ENCODE assay signal across 8 cellular contexts in the genomic region with DNA sequence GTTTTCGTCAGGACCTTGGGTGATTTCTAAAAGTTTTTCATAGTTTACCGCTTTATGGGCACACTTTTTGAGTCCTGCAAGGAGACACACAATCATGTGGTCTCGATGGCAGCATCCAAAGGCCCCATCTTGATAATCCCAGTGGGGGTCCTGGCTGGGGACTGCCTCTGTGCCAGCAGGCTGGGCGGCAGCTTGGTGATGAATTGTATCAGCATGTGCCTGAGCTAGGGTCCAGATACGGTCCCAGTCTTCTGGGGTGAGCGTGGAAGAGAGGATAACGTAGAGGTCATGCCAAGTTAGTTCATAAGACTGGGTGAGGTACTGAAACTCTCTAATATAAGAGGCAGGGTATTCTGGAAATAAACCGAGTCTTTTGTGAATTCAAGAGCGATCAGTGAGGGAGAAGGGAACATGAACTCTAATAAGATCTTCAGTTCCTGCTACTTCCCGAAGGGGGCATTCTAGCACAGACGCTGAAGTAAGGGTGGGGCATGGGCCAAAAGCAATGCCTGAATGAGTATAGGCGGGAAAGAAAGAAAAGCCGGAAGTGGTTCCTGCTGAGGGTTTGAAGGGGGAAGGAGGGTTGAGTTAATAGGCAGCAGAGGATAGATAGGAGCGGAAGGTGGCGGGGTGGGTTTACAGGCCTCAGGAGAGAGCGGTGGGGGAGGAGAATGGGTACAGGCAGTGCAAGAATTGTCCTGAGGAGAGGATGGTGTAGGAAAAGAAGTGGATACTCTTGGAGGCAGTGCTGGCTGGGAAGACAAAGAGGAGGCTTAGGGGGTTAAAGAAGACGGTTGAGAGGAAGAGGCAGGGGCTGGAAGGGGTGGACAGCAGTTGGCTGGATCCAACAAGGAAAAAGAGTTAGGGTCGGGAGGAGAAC. TPM values are rescaled to one million over a fixed set of nuclear protein-coding genes. Genes with fewer than 3 reads are reported as not detected.
DNase-seq lines count a peak whose midpoint lies in the region; ATAC-seq and TF ChIP-seq lines count a peak whose summit lies in the region.

No MANE protein-coding gene starts in this region.

- peak; percentile 62 for TF ChIP-seq CTCF in HL-60 (IDR thresholded peaks at IDR 0.05; ENCODE audit: insufficient read depth, low read length)
- peak; percentile 84 for TF ChIP-seq CTCF in lung (IDR thresholded peaks at IDR 0.05; ENCODE audit: control extremely low read depth, extremely low read depth)

- ATAC-seq in lung (ENCODE audit: insufficient read depth, low FRiP score) (peak; percentile 91), GM21526 (IDR thresholded peaks at IDR 0.05; ENCODE audit: low FRiP score, unreplicated experiment) (no peak)

- H3K27me3 ChIP-seq in HL-60 (ENCODE audit: insufficient read depth, poor library complexity, severe bottlenecking) (no peaks in the 10 kb centered on the region), ectodermal cell (ENCODE audit: control insufficient read depth, insufficient read depth, low read length, poor library complexity, severe bottlenecking) (no peaks in the 10 kb centered on the region), lung (ENCODE audit: control insufficient read depth, insufficient read depth) (no peaks in the 10 kb centered on the region)

- H3K4me3 ChIP-seq in HL-60 (replicated peaks; ENCODE audit: insufficient read depth, low read length) (no peak overlapping the region), ectodermal cell (ENCODE audit: insufficient read depth, low read depth, low read length) (no peak overlapping the region), lung (no peak overlapping the region)

- H3K4me1 ChIP-seq in ectodermal cell (ENCODE audit: control insufficient read depth, insufficient read depth, low read length) (peaks cover 5% of the 10 kb centered on the region), lung (ENCODE audit: control insufficient read depth in 2 of 2, insufficient read depth in 2 of 2, low read length in 2 of 2) (peaks cover 0 to 6% of the 10 kb centered on the region in 2 donors)

- H3K9me3 ChIP-seq in ectodermal cell (ENCODE audit: control insufficient read depth, low read length) (no peaks in the 10 kb centered on the region), lung (ENCODE audit: control insufficient read depth in 2 of 2, insufficient read depth in 1 of 2, low read length in 1 of 2) (no peaks in the 10 kb centered on the region)

- 31 to 33% methylated on average over 18 of the region's 18 CpGs for WGBS in ectodermal cell, 2 experiments
- 25 to 26% methylated on average over 18 of the region's 18 CpGs for WGBS in lung, 2 donors

- H3K27ac ChIP-seq in HL-60 (replicated peaks), result peak overlapping the region; percentile 54
- peak overlapping the region; percentile 64 for H3K27ac ChIP-seq in ectodermal cell (ENCODE audit: insufficient read depth, low read depth, low read length, poor library complexity, severe bottlenecking)
- peak overlapping the region in 1 of 2 donors; percentile 32 for H3K27ac ChIP-seq in lung (ENCODE audit: low read depth in 1 of 2, low read length in 1 of 2)

- DNase-seq in GM04503 (ENCODE audit: low read depth) (peak; percentile 24), HL-60 (ENCODE audit: low read depth in 1 of 2, low spot score in 1 of 2) (peak; percentile 82 to 96), NCI-H774 (lab: John Stamatoyannopoulos, UW) (peak; percentile 58), lung (ENCODE audit: low spot score) (peak; percentile 83)
- DNase-seq in activated CD4-positive, alpha-beta T cell treated with anti-CD3 and anti-CD28 coated beads, Interleukin-2, amount 50 U/mL, for 48 hours, result peak; percentile 70 to 80
- DNase-seq in stimulated activated CD4-positive, alpha-beta T cell treated with anti-CD3 and anti-CD28 coated beads, TNF-alpha, amount 100 ng/mL, for 4 hours (ENCODE audit: low read depth in 3 of 3), result peak; percentile 24 to 39 (median 35)

- H3K36me3 ChIP-seq in ectodermal cell (ENCODE audit: control insufficient read depth, insufficient read depth, low read length) (no peaks in the 10 kb centered on the region), lung (ENCODE audit: control insufficient read depth in 2 of 2, insufficient read depth in 2 of 2, low read length in 2 of 2) (no peaks in the 10 kb centered on the region)

RNA-seq across cellular contexts. Expression of a gene that starts 1.6 kb away (rescaled TPM):
- polyA plus RNA-seq in ectodermal cell (2013, experiment 1 of 4), result 0.31 TPM
- 0.41 TPM for polyA plus RNA-seq in ectodermal cell (2013, experiment 2 of 4)
- 0.43 TPM for polyA plus RNA-seq in ectodermal cell (2013, experiment 3 of 4)
- 0.57 TPM for polyA plus RNA-seq in ectodermal cell (2013, experiment 4 of 4)
- total RNA-seq in lung, result 1 to 10 TPM in 1 of 2 donors, under 1 TPM in 1; 0.12 to 1.1 TPM
- under 1 TPM; 0.02 to 0.18 TPM for polyA plus RNA-seq in lung

RNA-seq across cellular contexts. Expression of a gene that starts 30.7 kb away (rescaled TPM):
- 32.6 TPM for polyA plus RNA-seq in ectodermal cell (2013, experiment 1 of 4)
- 35.3 TPM for polyA plus RNA-seq in ectodermal cell (2013, experiment 2 of 4)
- 25.2 TPM for polyA plus RNA-seq in ectodermal cell (2013, experiment 3 of 4)
- 26.8 TPM for polyA plus RNA-seq in ectodermal cell (2013, experiment 4 of 4)
- total RNA-seq in lung, result 10 to 100 TPM; 27.4 to 45.1 TPM
- 10 to 100 TPM; 17.7 to 28.9 TPM for polyA plus RNA-seq in lung

RNA-seq across cellular contexts. Expression of a gene that starts 44.5 kb away (rescaled TPM):
- 17.4 TPM for polyA plus RNA-seq in ectodermal cell (2013, experiment 1 of 4)
- 17.5 TPM for polyA plus RNA-seq in ectodermal cell (2013, experiment 2 of 4)
- polyA plus RNA-seq in ectodermal cell (2013, experiment 3 of 4), result 13.8 TPM
- 11.3 TPM for polyA plus RNA-seq in ectodermal cell (2013, experiment 4 of 4)
- 10 to 100 TPM; 11.5 to 29.6 TPM for total RNA-seq in lung
- 10 to 100 TPM; 10.3 to 21.0 TPM for polyA plus RNA-seq in lung

RNA-seq across cellular contexts. Expression of a gene that starts 50.6 kb away (rescaled TPM):
- 9.8 TPM for polyA plus RNA-seq in ectodermal cell (2013, experiment 1 of 4)
- 6.9 TPM for polyA plus RNA-seq in ectodermal cell (2013, experiment 2 of 4)
- 9.1 TPM for polyA plus RNA-seq in ectodermal cell (2013, experiment 3 of 4)
- 7.9 TPM for polyA plus RNA-seq in ectodermal cell (2013, experiment 4 of 4)
- total RNA-seq in lung, result 10 to 100 TPM; 18.2 to 40.4 TPM
- polyA plus RNA-seq in lung, result 10 to 100 TPM in 1 of 2 donors, 1 to 10 TPM in 1; 9.6 to 10.2 TPM

Comparison
In these comparisons a context has a peak if more than half of its experiments do, and no peak if none do; other contexts are left out.
1. DNase-seq: peak in every context shown above with its lines; median percentile 89 in HL-60; 83 in lung; 75 in activated CD4-positive, alpha-beta T cell treated with anti-CD3 and anti-CD28 coated beads, Interleukin-2, amount 50 U/mL, for 48 hours; 58 in NCI-H774; 35 in stimulated activated CD4-positive, alpha-beta T cell treated with anti-CD3 and anti-CD28 coated beads, TNF-alpha, amount 100 ng/mL, for 4 hours; 24 in GM04503.